ENCODE assay signal across 1 cellular context in genomic region chr9:106438928-106439327, GRCh38.
TF ChIP-seq lines count a peak whose summit lies in the region.

No MANE protein-coding gene starts in this region.

TF ChIP-seq in GM23338, 12 proteins besides CTCF, POLR2A, EP300 and RAD21 (continued from another document):
- TF ChIP-seq ZNF462 (CRISPR knock-in tag; IDR thresholded peaks at IDR 0.05) (no peak), NANOG (IDR thresholded peaks at IDR 0.05; ENCODE audit: borderline replicate concordance) (no peak), STAT1 (IDR thresholded peaks at IDR 0.05; ENCODE audit: unreplicated experiment) (no peak), ZNF114 (CRISPR knock-in tag; IDR thresholded peaks at IDR 0.05) (no peak), POLR2AphosphoS5 (IDR thresholded peaks at IDR 0.05; ENCODE audit: low read depth) (no peak), EZH2 (IDR thresholded peaks at IDR 0.05; ENCODE audit: low read depth, unreplicated experiment) (no peak), CREB1 (CRISPR knock-in tag; IDR thresholded peaks at IDR 0.05; ENCODE audit: low read depth) (no peak)
- TF ChIP-seq, protein P1, sequence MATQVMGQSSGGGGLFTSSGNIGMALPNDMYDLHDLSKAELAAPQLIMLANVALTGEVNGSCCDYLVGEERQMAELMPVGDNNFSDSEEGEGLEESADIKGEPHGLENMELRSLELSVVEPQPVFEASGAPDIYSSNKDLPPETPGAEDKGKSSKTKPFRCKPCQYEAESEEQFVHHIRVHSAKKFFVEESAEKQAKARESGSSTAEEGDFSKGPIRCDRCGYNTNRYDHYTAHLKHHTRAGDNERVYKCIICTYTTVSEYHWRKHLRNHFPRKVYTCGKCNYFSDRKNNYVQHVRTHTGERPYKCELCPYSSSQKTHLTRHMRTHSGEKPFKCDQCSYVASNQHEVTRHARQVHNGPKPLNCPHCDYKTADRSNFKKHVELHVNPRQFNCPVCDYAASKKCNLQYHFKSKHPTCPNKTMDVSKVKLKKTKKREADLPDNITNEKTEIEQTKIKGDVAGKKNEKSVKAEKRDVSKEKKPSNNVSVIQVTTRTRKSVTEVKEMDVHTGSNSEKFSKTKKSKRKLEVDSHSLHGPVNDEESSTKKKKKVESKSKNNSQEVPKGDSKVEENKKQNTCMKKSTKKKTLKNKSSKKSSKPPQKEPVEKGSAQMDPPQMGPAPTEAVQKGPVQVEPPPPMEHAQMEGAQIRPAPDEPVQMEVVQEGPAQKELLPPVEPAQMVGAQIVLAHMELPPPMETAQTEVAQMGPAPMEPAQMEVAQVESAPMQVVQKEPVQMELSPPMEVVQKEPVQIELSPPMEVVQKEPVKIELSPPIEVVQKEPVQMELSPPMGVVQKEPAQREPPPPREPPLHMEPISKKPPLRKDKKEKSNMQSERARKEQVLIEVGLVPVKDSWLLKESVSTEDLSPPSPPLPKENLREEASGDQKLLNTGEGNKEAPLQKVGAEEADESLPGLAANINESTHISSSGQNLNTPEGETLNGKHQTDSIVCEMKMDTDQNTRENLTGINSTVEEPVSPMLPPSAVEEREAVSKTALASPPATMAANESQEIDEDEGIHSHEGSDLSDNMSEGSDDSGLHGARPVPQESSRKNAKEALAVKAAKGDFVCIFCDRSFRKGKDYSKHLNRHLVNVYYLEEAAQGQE (IDR thresholded peaks at IDR 0.05; ENCODE audit: unreplicated experiment): no peak
- TF ChIP-seq, protein P2, sequence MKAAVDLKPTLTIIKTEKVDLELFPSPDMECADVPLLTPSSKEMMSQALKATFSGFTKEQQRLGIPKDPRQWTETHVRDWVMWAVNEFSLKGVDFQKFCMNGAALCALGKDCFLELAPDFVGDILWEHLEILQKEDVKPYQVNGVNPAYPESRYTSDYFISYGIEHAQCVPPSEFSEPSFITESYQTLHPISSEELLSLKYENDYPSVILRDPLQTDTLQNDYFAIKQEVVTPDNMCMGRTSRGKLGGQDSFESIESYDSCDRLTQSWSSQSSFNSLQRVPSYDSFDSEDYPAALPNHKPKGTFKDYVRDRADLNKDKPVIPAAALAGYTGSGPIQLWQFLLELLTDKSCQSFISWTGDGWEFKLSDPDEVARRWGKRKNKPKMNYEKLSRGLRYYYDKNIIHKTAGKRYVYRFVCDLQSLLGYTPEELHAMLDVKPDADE (IDR thresholded peaks at IDR 0.05): no peak
